In genomic region chr6:20401403-20402180, GRCh38 we compare ENCODE assay signal across 1 cellular context.
TF ChIP-seq lines count a peak whose summit lies in the region.

Gene E2F3 (plus strand): TSS chr6:20401879. CDS start chr6:20402233, 354 bp downstream.

TF ChIP-seq in GM12878, 131 proteins besides CTCF, POLR2A, EP300 and RAD21 (continued from another document):
- TF ChIP-seq ELK1 (IDR thresholded peaks at IDR 0.05; ENCODE audit: low read depth, low read length) (no peak; the same call in 1 of the 2 replicates), CEBPB (IDR thresholded peaks at IDR 0.05; ENCODE audit: borderline replicate concordance in 1 of 2, low read depth in 2 of 2, low read length in 2 of 2) (no peak), GABPA (IDR thresholded peaks at IDR 0.05; ENCODE audit: low read depth) (0 out of 2 replicates have a peak, but pooled peaks have one; percentile 31), NFIC (IDR thresholded peaks at IDR 0.05; ENCODE audit: low read depth, low read length) (peak; percentile 46; the same call in 1 of the 2 replicates), HDGF (IDR thresholded peaks at IDR 0.05) (peak; percentile 37; the same call in 1 of the 2 replicates), MXI1 (IDR thresholded peaks at IDR 0.05; ENCODE audit: low read depth, low read length) (peak; percentile 93), POLR2AphosphoS2 (IDR thresholded peaks at IDR 0.05; ENCODE audit: low read depth, low read length) (no peak; the same call in 1 of the 2 replicates), IRF4 (IDR thresholded peaks at IDR 0.05; ENCODE audit: low read depth, low read length) (no peak), BHLHE40 (IDR thresholded peaks at IDR 0.05; ENCODE audit: borderline replicate concordance in 1 of 2, low read depth in 2 of 2, low read length in 1 of 2) (peak; percentile 23 to 26; a peak in 1 of 4 replicates), ETV6 (conservative IDR thresholded peaks at IDR 0.05 in 1 of 2, IDR thresholded peaks at IDR 0.05 in 1 of 2; ENCODE audit: borderline replicate concordance in 1 of 2, low read depth in 1 of 2) (no peak), ZZZ3 (IDR thresholded peaks at IDR 0.05; ENCODE audit: control insufficient read depth, insufficient read length, low read depth) (no peak), SMAD1 (IDR thresholded peaks at IDR 0.05; ENCODE audit: low read depth, partially characterized antibody) (no peak), HDAC2 (IDR thresholded peaks at IDR 0.05) (0 out of 2 replicates have a peak, but pooled peaks have one; percentile 62), CBFB (IDR thresholded peaks at IDR 0.05; ENCODE audit: low read depth) (peak; percentile 64; the same call in 1 of the 2 replicates), FOXM1 (IDR thresholded peaks at IDR 0.05; ENCODE audit: low read depth, low read length) (peak; percentile 89), NFXL1 (IDR thresholded peaks at IDR 0.05; ENCODE audit: borderline replicate concordance) (no peak), MEF2A (IDR thresholded peaks at IDR 0.05; ENCODE audit: insufficient read depth, low read depth, low read length) (no peak), EGR1 (IDR thresholded peaks at IDR 0.05; ENCODE audit: borderline replicate concordance in 1 of 2, low read depth in 2 of 2, low read length in 2 of 2) (no peak), TCF12 (IDR thresholded peaks at IDR 0.05; ENCODE audit: low read depth, low read length) (peak; percentile 44; the same call in 1 of the 2 replicates), ZNF592 (IDR thresholded peaks at IDR 0.05) (no peak), RCOR1 (conservative IDR thresholded peaks at IDR 0.05; ENCODE audit: low read depth, low read length) (peak; percentile 48; the same call in 1 of the 2 replicates), SKIL (IDR thresholded peaks at IDR 0.05; ENCODE audit: low read depth, poor library complexity, severe bottlenecking) (no peak), SUZ12 (IDR thresholded peaks at IDR 0.05; ENCODE audit: unreplicated experiment) (no peak), BMI1 (IDR thresholded peaks at IDR 0.05; ENCODE audit: borderline replicate concordance) (peak; percentile 93)
- TF ChIP-seq, protein P1, sequence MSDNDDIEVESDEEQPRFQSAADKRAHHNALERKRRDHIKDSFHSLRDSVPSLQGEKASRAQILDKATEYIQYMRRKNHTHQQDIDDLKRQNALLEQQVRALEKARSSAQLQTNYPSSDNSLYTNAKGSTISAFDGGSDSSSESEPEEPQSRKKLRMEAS (IDR thresholded peaks at IDR 0.05; ENCODE audit: low read depth, low read length): peak; percentile 30; the same call in 1 of the 2 replicates
